24 cellular contexts compared by ENCODE assay signal in the genomic region with DNA sequence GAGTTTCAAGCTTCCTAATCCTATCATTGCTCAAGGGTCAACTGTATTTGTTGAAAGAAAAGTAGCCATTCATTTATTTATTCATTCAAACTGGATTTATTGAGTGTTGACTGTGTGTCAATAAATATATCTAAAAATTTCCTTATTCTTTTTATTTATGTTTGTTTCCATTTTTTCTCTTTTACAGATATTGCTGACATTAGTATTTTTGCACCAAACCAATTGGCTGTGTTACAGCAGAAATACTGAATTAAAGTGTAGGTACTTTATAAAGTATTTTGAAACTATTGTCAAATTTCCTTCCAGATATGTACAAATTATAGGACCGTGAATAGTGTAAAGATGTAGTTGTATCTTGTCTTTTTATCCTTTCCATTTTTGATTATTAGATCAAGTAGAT.
"Had no signal": no experiment of that assay in that cellular context is flagged by ENCODE, and none has a peak within 500 bp of the region (broad histone marks: within the 10 kb centered on the region; RNA-seq: fewer than 3 reads in every experiment).

No MANE protein-coding gene starts in this region.

- H3K4me2 ChIP-seq: hepatocyte had no signal

- H3K36me3 Mint-ChIP-seq: immature natural killer cell, mesothelial cell of epicardium, naive B cell had no signal

- FAIRE-seq: colon, endothelial cell of umbilical vein, frontal cortex had no signal

- H3K9me3 ChIP-seq: esophagus muscularis mucosa, gastroesophageal sphincter, heart left ventricle, left lung, lower lobe of right lung, mucosa of descending colon had no signal

- H3K27me3 Mint-ChIP-seq: naive B cell had no signal

- H3K27me3 ChIP-seq: dorsolateral prefrontal cortex, esophagus muscularis mucosa, foreskin keratinocyte, gastroesophageal sphincter, heart left ventricle, hepatocyte, left lung had no signal

- H3K4me1 ChIP-seq: esophagus muscularis mucosa, foreskin keratinocyte, gastroesophageal sphincter, heart left ventricle, left lung, lower lobe of right lung had no signal

- H3K4me3 Mint-ChIP-seq: immature natural killer cell, mesothelial cell of epicardium, naive B cell had no signal

- ATAC-seq: foreskin keratinocyte, gastroesophageal sphincter, heart left ventricle, left cardiac atrium, left lung, left ventricle myocardium superior, lower lobe of right lung, mucosa of descending colon had no signal

- H2AFZ ChIP-seq: hepatocyte had no signal

- H3K27ac Mint-ChIP-seq: immature natural killer cell, mesothelial cell of epicardium, naive B cell had no signal

- H3K36me3 ChIP-seq: esophagus muscularis mucosa, gastroesophageal sphincter, heart left ventricle, left lung, lower lobe of right lung had no signal

- DNase-seq: dermis blood vessel endothelial cell; dorsolateral prefrontal cortex; effector CD4-positive, alpha-beta T cell; effector memory CD4-positive, alpha-beta T cell; foreskin keratinocyte; heart left ventricle; hypothalamus; immature natural killer cell; islet precursor cell; left cardiac atrium; left lung; left ventricle myocardium superior; lower lobe of right lung; mesenchymal stem cell; mucosa of descending colon; naive B cell had no signal

- H3K27ac ChIP-seq: coronary artery, dorsolateral prefrontal cortex, esophagus muscularis mucosa, foreskin keratinocyte, gastroesophageal sphincter, heart left ventricle, hepatocyte, left lung, lower lobe of right lung had no signal

- H3K79me2 ChIP-seq: hepatocyte had no signal

- H3K4me3 ChIP-seq: coronary artery, dorsolateral prefrontal cortex, esophagus muscularis mucosa, gastroesophageal sphincter, heart left ventricle, hepatocyte, left lung, lower lobe of right lung, mucosa of descending colon had no signal

- H3K4me1 Mint-ChIP-seq: immature natural killer cell, naive B cell had no signal
